Comparison of ENCODE assay signal across 1 cellular context in genomic region chr18:35517715-35518114, GRCh38.
TF ChIP-seq lines count a peak whose summit lies in the region.

No MANE protein-coding gene starts in this region.

TF ChIP-seq in HepG2, 621 proteins besides CTCF, POLR2A, EP300 and RAD21:
- peak; percentile 94 for TF ChIP-seq ZNF12 (CRISPR knock-in tag; IDR thresholded peaks at IDR 0.05)
- TF ChIP-seq ZBTB33 (CRISPR knock-in tag; IDR thresholded peaks at IDR 0.05), result no peak
- no peak for TF ChIP-seq ZNF101 (CRISPR knock-in tag; IDR thresholded peaks at IDR 0.05; ENCODE audit: borderline replicate concordance, low read depth)
